11 cellular contexts compared by ENCODE assay signal in genomic region chr7:34042406-34042805, GRCh38.
"Had no signal": no experiment of that assay in that cellular context is flagged by ENCODE, and none has a peak within 500 bp of the region (broad histone marks: within the 10 kb centered on the region; RNA-seq: fewer than 3 reads in every experiment).

No MANE protein-coding gene starts in this region.

- H3K36me3 ChIP-seq: pancreas had no signal

- H3K4me1 ChIP-seq: testis had no signal

- H3K4me3 ChIP-seq: body of pancreas, pancreas, testis had no signal

- ATAC-seq: body of pancreas, pancreas had no signal

- DNase-seq: activated CD4-positive, alpha-beta T cell treated with anti-CD3 and anti-CD28 coated beads, Interleukin-2, amount 50 U/mL, for 1 hour; activated naive CD4-positive, alpha-beta T cell treated with anti-CD3 and anti-CD28 coated beads, Interleukin-2, amount 10 ng/mL, durations not matched to agents 7 days and 5 days; activated T-cell treated with anti-CD3 and anti-CD28 coated beads for 4 hours; body of pancreas; central memory CD4-positive, alpha-beta T cell; cortex of kidney; effector CD8-positive, alpha-beta T cell; pancreas; stimulated activated CD4-positive, alpha-beta T cell treated with anti-CD3 and anti-CD28 coated beads, Interleukin-15, amount 100 ng/mL, for 24 hours; stimulated activated CD4-positive, alpha-beta T cell treated with anti-CD3 and anti-CD28 coated beads, Interleukin-4, amount 100 ng/mL, for 24 hours; testis had no signal

- H3K27me3 ChIP-seq: body of pancreas, pancreas, testis had no signal

- H3K9me3 ChIP-seq: body of pancreas, pancreas, testis had no signal

- H3K27ac ChIP-seq: body of pancreas, pancreas, testis had no signal
